Comparison of ENCODE assay signal across 16 cellular contexts in the genomic region with DNA sequence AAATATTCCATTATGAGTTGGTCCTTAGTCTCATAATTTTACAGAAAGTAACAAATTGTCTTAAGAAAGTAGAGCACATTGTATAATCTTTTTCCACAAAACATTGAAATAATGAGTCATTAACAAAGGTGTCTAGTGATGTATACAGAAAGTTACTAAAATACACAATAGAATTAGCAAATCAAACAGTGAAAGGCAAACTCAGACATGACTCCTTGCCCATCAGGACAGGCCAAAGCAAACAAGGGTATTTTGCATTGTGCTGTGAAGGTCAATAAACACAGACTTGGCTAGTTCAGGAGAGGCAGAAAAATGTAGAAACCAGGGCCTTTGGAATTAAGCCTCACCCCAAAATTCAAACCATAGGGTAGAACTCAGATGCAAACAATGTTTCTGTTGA.
"Had no signal": no experiment of that assay in that cellular context is flagged by ENCODE, and none has a peak within 500 bp of the region (broad histone marks: within the 10 kb centered on the region; RNA-seq: fewer than 3 reads in every experiment).

No MANE protein-coding gene starts in this region.

- H3K36me3 ChIP-seq: brain microvascular endothelial cell, esophagus muscularis mucosa, lower lobe of right lung, pancreas, stomach, uterus had no signal

- H3K4me1 Mint-ChIP-seq: activated CD4-positive, alpha-beta memory T cell treated with anti-CD3 and anti-CD28 coated beads, Interleukin-2, amount 10 ng/mL, durations not matched to agents 7 days and 5 days; naive B cell had no signal

- H3K9me3 ChIP-seq: lower lobe of right lung, pancreas, uterus had no signal

- DNase-seq: activated CD4-positive, alpha-beta memory T cell treated with anti-CD3 and anti-CD28 coated beads, Interleukin-2, amount 10 ng/mL, durations not matched to agents 7 days and 5 days; activated gamma-delta T cell; activated T-cell treated with anti-CD3 and anti-CD28 coated beads, Interleukin-2, amount 50 U/mL, for 48 hours; brain microvascular endothelial cell; dorsolateral prefrontal cortex; hypothalamus; lower lobe of right lung; naive B cell; pancreas; retina; stimulated activated CD4-positive, alpha-beta T cell treated with anti-CD3 and anti-CD28 coated beads, Interleukin-4, amount 100 ng/mL, for 4 hours; stomach; uterus had no signal

- H3K27ac ChIP-seq: brain microvascular endothelial cell, dorsolateral prefrontal cortex, esophagus muscularis mucosa, lower lobe of right lung, pancreas, skin epidermis, stomach, uterus had no signal

- ATAC-seq: lower lobe of right lung had no signal

- H3K9me3 Mint-ChIP-seq: activated CD4-positive, alpha-beta memory T cell treated with anti-CD3 and anti-CD28 coated beads, Interleukin-2, amount 10 ng/mL, durations not matched to agents 7 days and 5 days had no signal

- H3K4me1 ChIP-seq: esophagus muscularis mucosa, lower lobe of right lung, pancreas, stomach, uterus had no signal

- H3K4me3 Mint-ChIP-seq: activated CD4-positive, alpha-beta memory T cell treated with anti-CD3 and anti-CD28 coated beads, Interleukin-2, amount 10 ng/mL, durations not matched to agents 7 days and 5 days; activated naive CD8-positive, alpha-beta T cell; naive B cell had no signal

- H3K4me3 ChIP-seq: dorsolateral prefrontal cortex, esophagus muscularis mucosa, lower lobe of right lung, pancreas, skin epidermis, stomach, uterus had no signal

- H3K36me3 Mint-ChIP-seq: naive B cell had no signal

- H3K27me3 ChIP-seq: brain microvascular endothelial cell, dorsolateral prefrontal cortex, esophagus muscularis mucosa, pancreas, uterus had no signal

- H3K27ac Mint-ChIP-seq: activated CD4-positive, alpha-beta memory T cell treated with anti-CD3 and anti-CD28 coated beads, Interleukin-2, amount 10 ng/mL, durations not matched to agents 7 days and 5 days; activated naive CD8-positive, alpha-beta T cell had no signal
